3 cellular contexts compared by ENCODE assay signal in the genomic region with DNA sequence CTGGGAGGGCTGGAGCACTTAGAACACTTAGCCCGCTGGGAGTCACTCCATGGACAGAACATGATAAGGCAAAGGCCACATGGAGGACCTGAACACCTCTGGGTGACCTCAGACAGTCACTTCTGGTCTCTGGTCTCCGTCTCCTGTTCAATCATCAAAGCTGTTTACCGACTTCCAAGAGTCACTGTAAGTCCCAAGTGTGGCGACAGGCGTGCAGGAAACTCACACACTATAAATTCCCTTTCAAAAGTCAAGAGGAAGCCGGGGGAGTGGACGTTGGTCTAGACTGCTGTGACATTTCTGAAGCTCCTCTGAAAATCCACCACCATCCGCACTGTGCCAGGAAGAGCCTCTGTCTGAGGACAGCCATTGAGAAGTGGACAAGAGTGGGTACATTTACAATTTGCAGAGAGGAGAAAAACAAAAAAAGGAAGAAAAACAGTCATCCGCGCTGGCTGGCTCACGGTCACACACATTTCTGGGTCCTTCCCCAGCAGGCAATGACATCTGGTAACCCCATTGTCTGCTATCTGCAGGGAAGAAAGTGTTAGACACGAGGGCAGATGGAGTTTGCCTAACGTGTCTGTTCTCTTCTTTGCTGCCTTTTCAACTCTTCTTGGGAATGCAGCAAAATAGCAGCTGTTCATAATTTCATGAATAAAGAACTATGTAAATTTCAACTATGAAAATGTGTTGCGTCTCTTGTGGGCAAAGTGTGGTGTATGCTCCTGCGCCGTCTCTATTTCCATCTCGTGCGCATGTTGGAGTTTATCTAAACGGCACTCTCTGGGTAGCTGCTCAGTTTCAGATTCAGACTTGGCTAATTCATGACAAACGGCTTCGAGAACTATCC.
TF ChIP-seq lines count a peak whose summit lies in the region.

No MANE protein-coding gene starts in this region.

TF ChIP-seq in SK-N-SH treated with all-trans-retinoic acid at 6 μM for 48 hours, 23 proteins besides CTCF, POLR2A, EP300 and RAD21:
- TF ChIP-seq ZNF70 (CRISPR knock-in tag; IDR thresholded peaks at IDR 0.05) (no peak), CSDC2 (CRISPR knock-in tag; IDR thresholded peaks at IDR 0.05) (no peak), ZNF565 (CRISPR knock-in tag; conservative IDR thresholded peaks at IDR 0.05; ENCODE audit: low read depth) (no peak)
- TF ChIP-seq, protein P1, sequence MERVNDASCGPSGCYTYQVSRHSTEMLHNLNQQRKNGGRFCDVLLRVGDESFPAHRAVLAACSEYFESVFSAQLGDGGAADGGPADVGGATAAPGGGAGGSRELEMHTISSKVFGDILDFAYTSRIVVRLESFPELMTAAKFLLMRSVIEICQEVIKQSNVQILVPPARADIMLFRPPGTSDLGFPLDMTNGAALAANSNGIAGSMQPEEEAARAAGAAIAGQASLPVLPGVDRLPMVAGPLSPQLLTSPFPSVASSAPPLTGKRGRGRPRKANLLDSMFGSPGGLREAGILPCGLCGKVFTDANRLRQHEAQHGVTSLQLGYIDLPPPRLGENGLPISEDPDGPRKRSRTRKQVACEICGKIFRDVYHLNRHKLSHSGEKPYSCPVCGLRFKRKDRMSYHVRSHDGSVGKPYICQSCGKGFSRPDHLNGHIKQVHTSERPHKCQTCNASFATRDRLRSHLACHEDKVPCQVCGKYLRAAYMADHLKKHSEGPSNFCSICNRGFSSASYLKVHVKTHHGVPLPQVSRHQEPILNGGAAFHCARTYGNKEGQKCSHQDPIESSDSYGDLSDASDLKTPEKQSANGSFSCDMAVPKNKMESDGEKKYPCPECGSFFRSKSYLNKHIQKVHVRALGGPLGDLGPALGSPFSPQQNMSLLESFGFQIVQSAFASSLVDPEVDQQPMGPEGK (CRISPR knock-in tag; IDR thresholded peaks at IDR 0.05; ENCODE audit: borderline replicate concordance), result no peak
- TF ChIP-seq, protein P2, sequence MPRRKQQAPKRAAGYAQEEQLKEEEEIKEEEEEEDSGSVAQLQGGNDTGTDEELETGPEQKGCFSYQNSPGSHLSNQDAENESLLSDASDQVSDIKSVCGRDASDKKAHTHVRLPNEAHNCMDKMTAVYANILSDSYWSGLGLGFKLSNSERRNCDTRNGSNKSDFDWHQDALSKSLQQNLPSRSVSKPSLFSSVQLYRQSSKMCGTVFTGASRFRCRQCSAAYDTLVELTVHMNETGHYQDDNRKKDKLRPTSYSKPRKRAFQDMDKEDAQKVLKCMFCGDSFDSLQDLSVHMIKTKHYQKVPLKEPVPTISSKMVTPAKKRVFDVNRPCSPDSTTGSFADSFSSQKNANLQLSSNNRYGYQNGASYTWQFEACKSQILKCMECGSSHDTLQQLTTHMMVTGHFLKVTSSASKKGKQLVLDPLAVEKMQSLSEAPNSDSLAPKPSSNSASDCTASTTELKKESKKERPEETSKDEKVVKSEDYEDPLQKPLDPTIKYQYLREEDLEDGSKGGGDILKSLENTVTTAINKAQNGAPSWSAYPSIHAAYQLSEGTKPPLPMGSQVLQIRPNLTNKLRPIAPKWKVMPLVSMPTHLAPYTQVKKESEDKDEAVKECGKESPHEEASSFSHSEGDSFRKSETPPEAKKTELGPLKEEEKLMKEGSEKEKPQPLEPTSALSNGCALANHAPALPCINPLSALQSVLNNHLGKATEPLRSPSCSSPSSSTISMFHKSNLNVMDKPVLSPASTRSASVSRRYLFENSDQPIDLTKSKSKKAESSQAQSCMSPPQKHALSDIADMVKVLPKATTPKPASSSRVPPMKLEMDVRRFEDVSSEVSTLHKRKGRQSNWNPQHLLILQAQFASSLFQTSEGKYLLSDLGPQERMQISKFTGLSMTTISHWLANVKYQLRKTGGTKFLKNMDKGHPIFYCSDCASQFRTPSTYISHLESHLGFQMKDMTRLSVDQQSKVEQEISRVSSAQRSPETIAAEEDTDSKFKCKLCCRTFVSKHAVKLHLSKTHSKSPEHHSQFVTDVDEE (CRISPR knock-in tag; IDR thresholded peaks at IDR 0.05), result no peak

TF ChIP-seq in SK-N-SH, 30 proteins besides CTCF, POLR2A, EP300 and RAD21:
- TF ChIP-seq GATA2 (CRISPR knock-in tag; IDR thresholded peaks at IDR 0.05) (no peak), ELF1 (IDR thresholded peaks at IDR 0.05) (no peak), RFX5 (IDR thresholded peaks at IDR 0.05; ENCODE audit: low read length) (no peak), SIN3A (IDR thresholded peaks at IDR 0.05; ENCODE audit: borderline replicate concordance, low read depth, low read length) (no peak), TCF12 (IDR thresholded peaks at IDR 0.05) (no peak)
TF ChIP-seq in SK-N-SH: peak in this region for 0.

TF ChIP-seq in GM12878, 131 proteins besides CTCF, POLR2A, EP300 and RAD21:
- TF ChIP-seq SMC3 (IDR thresholded peaks at IDR 0.05; ENCODE audit: borderline replicate concordance, low read length) (no peak), NR2C2 (IDR thresholded peaks at IDR 0.05; ENCODE audit: borderline replicate concordance, control insufficient read depth, insufficient read length, low read depth) (no peak), KAT2A (conservative IDR thresholded peaks at IDR 0.05; ENCODE audit: control insufficient read depth, low read depth, low read length) (no peak), MYC (IDR thresholded peaks at IDR 0.05; ENCODE audit: insufficient read depth, insufficient read length, insufficient replicate concordance, low read length, severe bottlenecking) (no peak), HDGF (IDR thresholded peaks at IDR 0.05) (no peak), CHD1 (IDR thresholded peaks at IDR 0.05; ENCODE audit: low read depth, low read length) (no peak), SP1 (IDR thresholded peaks at IDR 0.05; ENCODE audit: low read depth, low read length) (no peak), POLR2AphosphoS5 (IDR thresholded peaks at IDR 0.05; ENCODE audit: low read length) (no peak), ASH2L (IDR thresholded peaks at IDR 0.05; ENCODE audit: borderline replicate concordance, low read depth) (no peak), SPI1 (IDR thresholded peaks at IDR 0.05; ENCODE audit: borderline replicate concordance, insufficient read depth, low read depth, low read length) (no peak), ZNF384 (IDR thresholded peaks at IDR 0.05; ENCODE audit: borderline replicate concordance, low read depth, low read length) (no peak), MTA3 (IDR thresholded peaks at IDR 0.05; ENCODE audit: borderline replicate concordance, low read length) (no peak), ESRRA (IDR thresholded peaks at IDR 0.05; ENCODE audit: low read length) (no peak), MYB (IDR thresholded peaks at IDR 0.05; ENCODE audit: borderline replicate concordance, low read depth, low read length) (no peak), CEBPB (IDR thresholded peaks at IDR 0.05; ENCODE audit: borderline replicate concordance in 1 of 2, low read depth in 2 of 2, low read length in 2 of 2) (no peak), ZNF24 (IDR thresholded peaks at IDR 0.05) (no peak)
- TF ChIP-seq, protein P3, sequence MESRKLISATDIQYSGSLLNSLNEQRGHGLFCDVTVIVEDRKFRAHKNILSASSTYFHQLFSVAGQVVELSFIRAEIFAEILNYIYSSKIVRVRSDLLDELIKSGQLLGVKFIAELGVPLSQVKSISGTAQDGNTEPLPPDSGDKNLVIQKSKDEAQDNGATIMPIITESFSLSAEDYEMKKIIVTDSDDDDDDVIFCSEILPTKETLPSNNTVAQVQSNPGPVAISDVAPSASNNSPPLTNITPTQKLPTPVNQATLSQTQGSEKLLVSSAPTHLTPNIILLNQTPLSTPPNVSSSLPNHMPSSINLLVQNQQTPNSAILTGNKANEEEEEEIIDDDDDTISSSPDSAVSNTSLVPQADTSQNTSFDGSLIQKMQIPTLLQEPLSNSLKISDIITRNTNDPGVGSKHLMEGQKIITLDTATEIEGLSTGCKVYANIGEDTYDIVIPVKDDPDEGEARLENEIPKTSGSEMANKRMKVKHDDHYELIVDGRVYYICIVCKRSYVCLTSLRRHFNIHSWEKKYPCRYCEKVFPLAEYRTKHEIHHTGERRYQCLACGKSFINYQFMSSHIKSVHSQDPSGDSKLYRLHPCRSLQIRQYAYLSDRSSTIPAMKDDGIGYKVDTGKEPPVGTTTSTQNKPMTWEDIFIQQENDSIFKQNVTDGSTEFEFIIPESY (IDR thresholded peaks at IDR 0.05), result no peak
- TF ChIP-seq, protein P4, sequence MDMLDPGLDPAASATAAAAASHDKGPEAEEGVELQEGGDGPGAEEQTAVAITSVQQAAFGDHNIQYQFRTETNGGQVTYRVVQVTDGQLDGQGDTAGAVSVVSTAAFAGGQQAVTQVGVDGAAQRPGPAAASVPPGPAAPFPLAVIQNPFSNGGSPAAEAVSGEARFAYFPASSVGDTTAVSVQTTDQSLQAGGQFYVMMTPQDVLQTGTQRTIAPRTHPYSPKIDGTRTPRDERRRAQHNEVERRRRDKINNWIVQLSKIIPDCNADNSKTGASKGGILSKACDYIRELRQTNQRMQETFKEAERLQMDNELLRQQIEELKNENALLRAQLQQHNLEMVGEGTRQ (IDR thresholded peaks at IDR 0.05; ENCODE audit: borderline replicate concordance, low read depth, low read length), result no peak
- TF ChIP-seq, protein P5, sequence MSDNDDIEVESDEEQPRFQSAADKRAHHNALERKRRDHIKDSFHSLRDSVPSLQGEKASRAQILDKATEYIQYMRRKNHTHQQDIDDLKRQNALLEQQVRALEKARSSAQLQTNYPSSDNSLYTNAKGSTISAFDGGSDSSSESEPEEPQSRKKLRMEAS (IDR thresholded peaks at IDR 0.05; ENCODE audit: low read depth, low read length), result no peak
- TF ChIP-seq, protein P6, sequence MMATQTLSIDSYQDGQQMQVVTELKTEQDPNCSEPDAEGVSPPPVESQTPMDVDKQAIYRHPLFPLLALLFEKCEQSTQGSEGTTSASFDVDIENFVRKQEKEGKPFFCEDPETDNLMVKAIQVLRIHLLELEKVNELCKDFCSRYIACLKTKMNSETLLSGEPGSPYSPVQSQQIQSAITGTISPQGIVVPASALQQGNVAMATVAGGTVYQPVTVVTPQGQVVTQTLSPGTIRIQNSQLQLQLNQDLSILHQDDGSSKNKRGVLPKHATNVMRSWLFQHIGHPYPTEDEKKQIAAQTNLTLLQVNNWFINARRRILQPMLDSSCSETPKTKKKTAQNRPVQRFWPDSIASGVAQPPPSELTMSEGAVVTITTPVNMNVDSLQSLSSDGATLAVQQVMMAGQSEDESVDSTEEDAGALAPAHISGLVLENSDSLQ (IDR thresholded peaks at IDR 0.05), result no peak
